In genomic region chr18:48548921-48549320, GRCh38 we compare ENCODE assay signal across 17 cellular contexts. TPM values are rescaled to one million over a fixed set of nuclear protein-coding genes. Genes with fewer than 3 reads are reported as not detected.
DNase-seq lines count a peak whose midpoint lies in the region; ATAC-seq, FAIRE-seq and TF ChIP-seq lines count a peak whose summit lies in the region.
"Had no signal": no experiment of that assay in that cellular context is flagged by ENCODE, and none has a peak within 500 bp of the region (broad histone marks: within the 10 kb centered on the region; RNA-seq: fewer than 3 reads in every experiment).

No MANE protein-coding gene starts in this region.

- ATAC-seq in heart left ventricle: no peak

- H4K20me1 ChIP-seq in astrocyte (ENCODE audit: insufficient read depth, low read length) (peaks cover 93% of the 10 kb centered on the region), SK-N-SH (ENCODE audit: insufficient read depth) (peaks cover 80% of the 10 kb centered on the region)

- H3K4me3 Mint-ChIP-seq in astrocyte (ENCODE audit: unreplicated experiment): peak overlapping the region; percentile 21
- H3K4me3 Mint-ChIP-seq: activated naive CD8-positive, alpha-beta T cell; CD4-positive, alpha-beta memory T cell had no signal

- H3K4me1 Mint-ChIP-seq in astrocyte (ENCODE audit: low read depth, unreplicated experiment): peaks cover 62% of the 10 kb centered on the region
- H3K4me1 Mint-ChIP-seq: CD4-positive, alpha-beta memory T cell had no signal

- no peak for TF ChIP-seq RAD21 in SK-N-SH (IDR thresholded peaks at IDR 0.05; ENCODE audit: low read length)

- no peak overlapping the region for H4K8ac ChIP-seq in mesendoderm (ENCODE audit: low read depth, low read length)

- H3K4me3 ChIP-seq in heart left ventricle (no peak overlapping the region), astrocyte (ENCODE audit: insufficient read depth, low read depth, low read length) (no peak overlapping the region), mesendoderm (ENCODE audit: low read length) (no peak overlapping the region), tibial artery (no peak overlapping the region), SK-N-SH (ENCODE audit: low read depth in 2 of 2, low read length in 1 of 2) (no peak overlapping the region)
- H3K4me3 ChIP-seq: cardiac muscle cell, ovary had no signal

- H3K18ac ChIP-seq in mesendoderm (ENCODE audit: low read length): peak overlapping the region; percentile 11

- H3K4me1 ChIP-seq in heart left ventricle (peaks cover 0 to 68% (median 50%) of the 10 kb centered on the region in 12 donors), astrocyte (ENCODE audit: insufficient read depth, low read length) (peaks cover 38% of the 10 kb centered on the region), mesendoderm (ENCODE audit: control insufficient read depth, low read depth, low read length) (peaks cover 32% of the 10 kb centered on the region), tibial artery (peaks cover 11 to 85% (median 56%) of the 10 kb centered on the region in 4 donors), SK-N-SH (ENCODE audit: control insufficient read depth in 1 of 2, insufficient read depth in 2 of 2, low read depth in 1 of 2, low read length in 1 of 2) (peaks cover 33 to 53% of the 10 kb centered on the region in 2 experiments)

- CTCF ChIA-PET in SK-N-SH (lab: Yijun Ruan, JAX): no interaction called here

- POLR2A ChIA-PET in SK-N-SH (lab: Yijun Ruan, JAX): no interaction called here

- no peak overlapping the region for H2AFZ ChIP-seq in astrocyte (ENCODE audit: low read depth, low read length)
- no peak overlapping the region for H2AFZ ChIP-seq in SK-N-SH (ENCODE audit: low read depth)

- no peak for FAIRE-seq in astrocyte (lab: Jason Lieb, UNC)
- FAIRE-seq: frontal cortex had no signal

- peaks cover 40% of the 10 kb centered on the region for H3K36me3 Mint-ChIP-seq in astrocyte (ENCODE audit: low read depth, unreplicated experiment)
- H3K36me3 Mint-ChIP-seq: activated naive CD8-positive, alpha-beta T cell; CD4-positive, alpha-beta memory T cell had no signal

- TF ChIP-seq CTCF in heart left ventricle (IDR thresholded peaks at IDR 0.05) (no peak), astrocyte (IDR thresholded peaks at IDR 0.05; ENCODE audit: insufficient read depth, low read depth, low read length) (no peak), tibial artery (IDR thresholded peaks at IDR 0.05) (no peak), SK-N-SH (IDR thresholded peaks at IDR 0.05) (no peak)

- peaks cover 0 to 3% (median 0%) of the 10 kb centered on the region in 9 donors for H3K36me3 ChIP-seq in heart left ventricle
- no peaks in the 10 kb centered on the region for H3K36me3 ChIP-seq in astrocyte (ENCODE audit: insufficient read depth, low read length)
- H3K36me3 ChIP-seq in mesendoderm (ENCODE audit: control insufficient read depth, insufficient read depth, low read length): no peaks in the 10 kb centered on the region
- peaks cover 0 to 3% (median 0%) of the 10 kb centered on the region in 3 donors for H3K36me3 ChIP-seq in tibial artery
- peaks cover 5 to 15% of the 10 kb centered on the region in 2 experiments for H3K36me3 ChIP-seq in SK-N-SH (replicated peaks in 1 of 2; ENCODE audit: control insufficient read depth in 1 of 2, insufficient read depth in 2 of 2, low read length in 1 of 2)
- H3K36me3 ChIP-seq: cardiac muscle cell, ovary had no signal

- H3K9ac ChIP-seq in astrocyte (ENCODE audit: low read length) (no peak overlapping the region), mesendoderm (ENCODE audit: low read length) (no peak overlapping the region), SK-N-SH (no peak overlapping the region)

- no peaks in the 10 kb centered on the region for H3K27me3 Mint-ChIP-seq in astrocyte (ENCODE audit: low read depth, unreplicated experiment)
- H3K27me3 Mint-ChIP-seq: CD4-positive, alpha-beta memory T cell had no signal

- H2BK120ac ChIP-seq in mesendoderm (ENCODE audit: low read depth, low read length): no peak overlapping the region

- 59 to 69% (median 61%) methylated on average over 4 of the region's 4 CpGs for WGBS in heart left ventricle, 4 donors
- WGBS in mesendoderm (ENCODE audit: extremely low coverage, insufficient coverage, low lambda C conversion rate): no CpG with 5 or more reads among the region's 4 CpGs
- WGBS in SK-N-SH (ENCODE audit: low lambda C conversion rate): 93% methylated on average over 4 of the region's 4 CpGs

- no peaks in the 10 kb centered on the region for H3K9me3 ChIP-seq in heart left ventricle
- no peaks in the 10 kb centered on the region for H3K9me3 ChIP-seq in astrocyte (ENCODE audit: insufficient read depth, low read depth, low read length)
- no peaks in the 10 kb centered on the region for H3K9me3 ChIP-seq in tibial artery
- H3K9me3 ChIP-seq in SK-N-SH: no peaks in the 10 kb centered on the region
- H3K9me3 ChIP-seq: ovary had no signal

- peaks cover 4% of the 10 kb centered on the region for H3F3A ChIP-seq in SK-N-SH (replicated peaks; ENCODE audit: insufficient read depth)

- no peak overlapping the region for H2AK5ac ChIP-seq in mesendoderm (ENCODE audit: low read length)

- intact Hi-C loops in heart left ventricle (cut with DNase I) (loop anchor here in 4 of 10 donors (5.0 to 10.0 kb wide), 4 partner anchors 43 to 74 kb away; no protein-coding TSS in a partner anchor), cardiac septum (cut with DNase I) (loop anchor here (5.0 to 10.0 kb wide), 2 partner anchors 62 to 386 kb away; no protein-coding TSS in a partner anchor), tibial artery (cut with DNase I; ENCODE audit: low total_unique reads) (loop anchor here (5.0 kb wide), 1 partner anchor 43 kb away; no protein-coding TSS in a partner anchor)

- DNase-seq in heart left ventricle (no peak), cardiac septum (ENCODE audit: low spot score) (no peak), astrocyte (ENCODE audit: low read depth) (no peak), mesendoderm (no peak), tibial artery (peak; percentile 13 to 38), amniotic stem cell (lab: John Stamatoyannopoulos, UW) (no peak), SK-N-SH (no peak), mucosa of gallbladder (ENCODE audit: low spot score) (no peak)
- DNase-seq: activated T-cell treated with anti-CD3 and anti-CD28 coated beads, Interleukin-2, amount 50 U/mL, for 1 hour; CD4-positive, alpha-beta memory T cell; GOT3; ovary; substantia nigra had no signal

- no peak overlapping the region for H4K5ac ChIP-seq in mesendoderm (ENCODE audit: low read length)

- peak overlapping the region; percentile 97 for H3K27ac Mint-ChIP-seq in astrocyte (ENCODE audit: unreplicated experiment)
- H3K27ac Mint-ChIP-seq: activated naive CD8-positive, alpha-beta T cell; CD4-positive, alpha-beta memory T cell had no signal

- H2BK15ac ChIP-seq in mesendoderm (replicated peaks; ENCODE audit: low read depth): no peak overlapping the region

- H3K27me3 ChIP-seq in heart left ventricle: no peaks in the 10 kb centered on the region
- H3K27me3 ChIP-seq in astrocyte (ENCODE audit: insufficient read depth, low read length): no peaks in the 10 kb centered on the region
- H3K27me3 ChIP-seq in mesendoderm (ENCODE audit: insufficient read depth, low read length, poor library complexity): no peaks in the 10 kb centered on the region
- no peaks in the 10 kb centered on the region for H3K27me3 ChIP-seq in tibial artery
- no peaks in the 10 kb centered on the region for H3K27me3 ChIP-seq in SK-N-SH (ENCODE audit: insufficient read depth)
- H3K27me3 ChIP-seq: cardiac muscle cell, ovary had no signal

- peaks cover 13% of the 10 kb centered on the region for H3K79me1 ChIP-seq in mesendoderm (ENCODE audit: low read length)

- no peaks in the 10 kb centered on the region for H3K9me2 ChIP-seq in SK-N-SH

- no peak for TF ChIP-seq EP300 in SK-N-SH (IDR thresholded peaks at IDR 0.05; ENCODE audit: borderline replicate concordance in 1 of 2, low read depth in 1 of 2, low read length in 1 of 2)

- H3K4me2 ChIP-seq in astrocyte (ENCODE audit: low read length): no peak overlapping the region
- no peak overlapping the region for H3K4me2 ChIP-seq in mesendoderm (ENCODE audit: low read length)
- H3K4me2 ChIP-seq in SK-N-SH: no peak overlapping the region

- peak overlapping the region in 11 of 12 donors; percentile 25 to 81 (median 71) for H3K27ac ChIP-seq in heart left ventricle
- no peak overlapping the region for H3K27ac ChIP-seq in astrocyte (ENCODE audit: low read depth, low read length)
- no peak overlapping the region for H3K27ac ChIP-seq in mesendoderm (ENCODE audit: low read depth, low read length)
- peak overlapping the region; percentile 73 to 78 for H3K27ac ChIP-seq in tibial artery
- no peak overlapping the region; a peak in 1 of 4 replicates for H3K27ac ChIP-seq in SK-N-SH (ENCODE audit: low read depth in 2 of 2, low read length in 1 of 2)
- H3K27ac ChIP-seq: 22Rv1, cardiac muscle cell, ovary had no signal

- H2BK5ac ChIP-seq in mesendoderm (ENCODE audit: low read length): no peak overlapping the region

- no peak overlapping the region for H3K56ac ChIP-seq in mesendoderm (ENCODE audit: low read length)

- peak overlapping the region; percentile 38 for H3K4ac ChIP-seq in mesendoderm (ENCODE audit: low read depth, low read length)

- TF ChIP-seq POLR2A in heart left ventricle (IDR thresholded peaks at IDR 0.05): no peak

- H3K79me2 ChIP-seq in astrocyte (ENCODE audit: insufficient read depth, low read length) (peaks cover 94% of the 10 kb centered on the region), mesendoderm (ENCODE audit: control insufficient read depth, insufficient read depth, low read length) (peaks cover 5% of the 10 kb centered on the region), SK-N-SH (ENCODE audit: insufficient read depth) (peaks cover 100% of the 10 kb centered on the region)

- no peak overlapping the region for H3K23ac ChIP-seq in mesendoderm (ENCODE audit: low read length)

- no peaks in the 10 kb centered on the region for H3K9me3 Mint-ChIP-seq in astrocyte (ENCODE audit: unreplicated experiment)
- H3K9me3 Mint-ChIP-seq: CD4-positive, alpha-beta memory T cell had no signal

TF ChIP-seq in SK-N-SH, 30 proteins besides CTCF, POLR2A, EP300 and RAD21 (continues in another document):
- TF ChIP-seq NRF1 (IDR thresholded peaks at IDR 0.05; ENCODE audit: low read depth, low read length): no peak
- no peak for TF ChIP-seq TEAD4 (IDR thresholded peaks at IDR 0.05; ENCODE audit: borderline replicate concordance, insufficient read depth)
- TF ChIP-seq GATA2 (CRISPR knock-in tag; IDR thresholded peaks at IDR 0.05): no peak

RNA-seq across cellular contexts. Expression of gene CTIF, which starts 10.1 kb away (rescaled TPM):
- total RNA-seq in heart left ventricle (10 to 100 TPM; 21.2 to 82.8 (median 68.0) TPM), cardiac septum (84.3 TPM), astrocyte (93.6 and 101 TPM in 2 replicates), mucosa of gallbladder (101 TPM)
- polyA plus RNA-seq in heart left ventricle (10 to 100 TPM; 63.7 to 93.0 TPM), SK-N-SH (2012; rRNA removed) (47.2 and 47.8 TPM in 2 replicates)
- polyA plus RNA-seq in mesendoderm (2013, experiment 1 of 2): 11.5 TPM
- polyA plus RNA-seq in mesendoderm (2013, experiment 2 of 2): 14.5 TPM
- polyA plus RNA-seq in SK-N-SH (2012; cell fraction: cytosol; rRNA removed): 20.8 and 27.3 TPM in 2 replicates
- polyA plus RNA-seq in SK-N-SH (2012; cell fraction: nucleus; rRNA removed): 157 and 177 TPM in 2 replicates
- polyA plus RNA-seq: CD4-positive, alpha-beta memory T cell had no signal

Comparison
In these comparisons a context has a peak if more than half of its experiments do, and no peak if none do; other contexts are left out.
1. DNase-seq: peak in tibial artery (2 of 2); none in heart left ventricle (0 of 5), cardiac septum (single experiment), astrocyte (single experiment), mesendoderm (single experiment), amniotic stem cell (single experiment), SK-N-SH (single experiment) and mucosa of gallbladder (single experiment).
2. H3K27ac ChIP-seq: peak in heart left ventricle (11 of 12) and tibial artery (2 of 2); none in astrocyte (single experiment), mesendoderm (single experiment) and SK-N-SH (0 of 2).